12 cellular contexts compared by ENCODE assay signal in the genomic region with DNA sequence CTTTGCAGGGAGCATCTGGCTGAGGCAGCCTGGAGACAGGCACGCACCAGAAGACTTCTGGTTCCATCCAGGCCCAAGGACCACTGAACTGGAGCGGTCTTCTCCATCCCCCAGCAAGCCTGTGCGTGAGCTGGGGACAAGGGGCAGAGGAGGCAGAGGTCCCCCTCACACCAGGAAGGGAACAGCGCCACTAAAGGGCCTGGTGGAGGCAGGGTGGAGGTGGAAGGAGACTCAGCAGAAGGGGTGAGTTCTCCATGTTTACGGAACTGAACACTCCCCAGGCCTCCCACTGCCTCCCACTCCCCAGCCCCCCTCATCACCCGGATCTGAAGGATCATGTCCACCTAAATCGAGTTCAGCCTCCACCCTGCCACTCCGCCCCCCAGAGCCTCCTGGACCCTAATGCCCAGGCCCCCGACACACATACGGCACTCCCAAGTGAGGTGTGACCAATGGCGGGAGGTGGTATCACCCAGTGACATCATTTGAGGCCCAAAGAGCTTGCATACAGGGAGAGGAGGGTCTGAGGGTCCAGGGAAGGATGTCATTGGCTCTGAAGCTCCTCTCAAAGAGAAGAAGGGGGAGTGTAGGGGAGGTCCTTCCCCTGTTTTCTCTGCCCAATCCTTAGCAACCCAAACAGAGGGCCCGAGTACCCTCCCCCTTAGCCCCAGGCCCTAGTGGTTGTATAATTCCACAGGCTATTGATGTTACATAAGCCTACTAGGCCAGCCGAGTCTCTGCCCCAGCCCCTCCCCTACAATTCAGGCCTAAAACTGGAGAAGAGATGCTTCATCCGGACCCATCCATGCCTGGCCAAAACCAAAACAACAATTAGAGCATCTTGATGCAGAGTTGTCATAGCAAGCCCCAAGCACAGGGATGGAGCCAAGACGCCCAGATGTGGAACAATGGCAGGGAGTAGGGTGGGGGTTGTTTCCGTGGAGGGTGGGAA. TPM values are rescaled to one million over a fixed set of nuclear protein-coding genes. Genes with fewer than 3 reads are reported as not detected.
DNase-seq lines count a peak whose midpoint lies in the region; ATAC-seq and TF ChIP-seq lines count a peak whose summit lies in the region.
"Had no signal": no experiment of that assay in that cellular context is flagged by ENCODE, and none has a peak within 500 bp of the region (broad histone marks: within the 10 kb centered on the region; RNA-seq: fewer than 3 reads in every experiment).

No MANE protein-coding gene starts in this region.

- peaks cover 7% of the 10 kb centered on the region for H3K4me1 Mint-ChIP-seq in activated naive CD8-positive, alpha-beta T cell (ENCODE audit: low read depth)
- H3K4me1 Mint-ChIP-seq in activated naive CD8-positive, alpha-beta T cell treated with anti-CD3 and anti-CD28 coated beads for 36 hours = peaks cover 10% of the 10 kb centered on the region

- H3K27me3 Mint-ChIP-seq in activated naive CD8-positive, alpha-beta T cell = no peaks in the 10 kb centered on the region
- H3K27me3 Mint-ChIP-seq in activated naive CD8-positive, alpha-beta T cell treated with anti-CD3 and anti-CD28 coated beads for 36 hours = peaks cover 17% of the 10 kb centered on the region

- no peak overlapping the region for H3K27ac Mint-ChIP-seq in activated naive CD8-positive, alpha-beta T cell
- H3K27ac Mint-ChIP-seq in activated naive CD8-positive, alpha-beta T cell treated with anti-CD3 and anti-CD28 coated beads for 36 hours = no peak overlapping the region

- CTCF ChIA-PET in RWPE1 (lab: Yijun Ruan, JAX) = interaction anchor here (0.7 kb wide), 1 partner anchor 41 kb away, joined by 3 read pairs; no protein-coding TSS in a partner anchor

- no peaks in the 10 kb centered on the region for H3K9me3 Mint-ChIP-seq in activated naive CD8-positive, alpha-beta T cell (ENCODE audit: low read depth)
- H3K9me3 Mint-ChIP-seq in activated naive CD8-positive, alpha-beta T cell treated with anti-CD3 and anti-CD28 coated beads for 36 hours = no peaks in the 10 kb centered on the region

- peak overlapping the region; percentile 98 for H3K27ac ChIP-seq in temporal lobe (ENCODE audit: low read depth, low read length)
- H3K27ac ChIP-seq in RWPE1 = no peak overlapping the region
- H3K27ac ChIP-seq: C4-2B had no signal

- POLR2A ChIA-PET in RWPE1 (lab: Yijun Ruan, JAX; ENCODE audit: low non-redundant PET) = no interaction called here

- H3K4me3 Mint-ChIP-seq in activated naive CD8-positive, alpha-beta T cell = peak overlapping the region; percentile 72
- H3K4me3 Mint-ChIP-seq in activated naive CD8-positive, alpha-beta T cell treated with anti-CD3 and anti-CD28 coated beads for 36 hours = no peak overlapping the region

- DNase-seq in activated naive CD8-positive, alpha-beta T cell treated with anti-CD3 and anti-CD28 coated beads for 36 hours = no peak
- peak; percentile 89 for DNase-seq in cerebellum (ENCODE audit: low spot score)
- DNase-seq in left kidney (ENCODE audit: low read depth, low spot score) = peak; percentile 93
- DNase-seq in RWPE1 (ENCODE audit: low spot score) = no peak
- no peak for DNase-seq in NCI-H748 (lab: John Stamatoyannopoulos, UW; ENCODE audit: unreplicated experiment)
- DNase-seq: NCI-H1105 had no signal

- no peaks in the 10 kb centered on the region for H3K36me3 Mint-ChIP-seq in activated naive CD8-positive, alpha-beta T cell
- no peaks in the 10 kb centered on the region for H3K36me3 Mint-ChIP-seq in activated naive CD8-positive, alpha-beta T cell treated with anti-CD3 and anti-CD28 coated beads for 36 hours

- ATAC-seq in GM21390 (IDR thresholded peaks at IDR 0.05; ENCODE audit: unreplicated experiment) = no peak

- TF ChIP-seq CTCF in RWPE1 (conservative IDR thresholded peaks at IDR 0.05; ENCODE audit: low read depth) = no peak

RNA-seq across cellular contexts. Expression of a gene that starts 1.0 kb away (rescaled TPM):
- under 1 TPM; 0.08 to 0.60 TPM for total RNA-seq in activated naive CD8-positive, alpha-beta T cell treated with anti-CD3 and anti-CD28 coated beads for 36 hours
- 14.1 TPM for total RNA-seq in cerebellum
- 24.6 TPM for total RNA-seq in temporal lobe
- total RNA-seq: dermis microvascular lymphatic vessel endothelial cell had no signal

RNA-seq across cellular contexts. Expression of a gene that starts 47.9 kb away (rescaled TPM):
- not detected for total RNA-seq in activated naive CD8-positive, alpha-beta T cell treated with anti-CD3 and anti-CD28 coated beads for 36 hours
- not detected for total RNA-seq in cerebellum
- not detected for total RNA-seq in temporal lobe
- total RNA-seq: dermis microvascular lymphatic vessel endothelial cell, subcutaneous adipose tissue had no signal

RNA-seq across cellular contexts. Expression of a gene that starts 59.0 kb away (rescaled TPM):
- not detected for total RNA-seq in activated naive CD8-positive, alpha-beta T cell treated with anti-CD3 and anti-CD28 coated beads for 36 hours
- 0.82 TPM for total RNA-seq in cerebellum
- total RNA-seq in temporal lobe = 0.74 TPM
- total RNA-seq: subcutaneous adipose tissue had no signal

RNA-seq across cellular contexts. Expression of a gene that starts 59.8 kb away (rescaled TPM):
- 1 to 10 TPM; 4.1 to 4.3 TPM for total RNA-seq in activated naive CD8-positive, alpha-beta T cell treated with anti-CD3 and anti-CD28 coated beads for 36 hours
- 5.0 TPM for total RNA-seq in cerebellum
- 4.7 TPM for total RNA-seq in temporal lobe

Comparison
In these comparisons a context has a peak if more than half of its experiments do, and no peak if none do; other contexts are left out.
1. DNase-seq: peak in cerebellum (single experiment) and left kidney (single experiment); none in activated naive CD8-positive, alpha-beta T cell treated with anti-CD3 and anti-CD28 coated beads for 36 hours (single experiment), RWPE1 (single experiment) and NCI-H748 (single experiment).